2 cellular contexts compared by ENCODE assay signal in genomic region chr1:96355961-96356360, GRCh38.
TF ChIP-seq lines count a peak whose summit lies in the region.

No MANE protein-coding gene starts in this region.

TF ChIP-seq in H1, 55 proteins besides CTCF, POLR2A, EP300 and RAD21:
- TF ChIP-seq NRF1 (IDR thresholded peaks at IDR 0.05; ENCODE audit: low read depth, low read length): no peak
- TF ChIP-seq, protein P1, sequence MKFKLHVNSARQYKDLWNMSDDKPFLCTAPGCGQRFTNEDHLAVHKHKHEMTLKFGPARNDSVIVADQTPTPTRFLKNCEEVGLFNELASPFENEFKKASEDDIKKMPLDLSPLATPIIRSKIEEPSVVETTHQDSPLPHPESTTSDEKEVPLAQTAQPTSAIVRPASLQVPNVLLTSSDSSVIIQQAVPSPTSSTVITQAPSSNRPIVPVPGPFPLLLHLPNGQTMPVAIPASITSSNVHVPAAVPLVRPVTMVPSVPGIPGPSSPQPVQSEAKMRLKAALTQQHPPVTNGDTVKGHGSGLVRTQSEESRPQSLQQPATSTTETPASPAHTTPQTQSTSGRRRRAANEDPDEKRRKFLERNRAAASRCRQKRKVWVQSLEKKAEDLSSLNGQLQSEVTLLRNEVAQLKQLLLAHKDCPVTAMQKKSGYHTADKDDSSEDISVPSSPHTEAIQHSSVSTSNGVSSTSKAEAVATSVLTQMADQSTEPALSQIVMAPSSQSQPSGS (IDR thresholded peaks at IDR 0.05; ENCODE audit: low read length): no peak
- TF ChIP-seq, protein P2, sequence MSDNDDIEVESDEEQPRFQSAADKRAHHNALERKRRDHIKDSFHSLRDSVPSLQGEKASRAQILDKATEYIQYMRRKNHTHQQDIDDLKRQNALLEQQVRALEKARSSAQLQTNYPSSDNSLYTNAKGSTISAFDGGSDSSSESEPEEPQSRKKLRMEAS (IDR thresholded peaks at IDR 0.05): no peak
- no peak for TF ChIP-seq TBP (IDR thresholded peaks at IDR 0.05; ENCODE audit: low read depth, low read length)
- no peak for TF ChIP-seq POLR2AphosphoS5 (IDR thresholded peaks at IDR 0.05; ENCODE audit: low read depth, low read length)
- no peak for TF ChIP-seq SP2 (IDR thresholded peaks at IDR 0.05; ENCODE audit: low read length)
- no peak for TF ChIP-seq TAF7 (optimal IDR thresholded peaks at IDR 0.05; ENCODE audit: borderline replicate concordance, low read depth, low read length)
- no peak for TF ChIP-seq JUN (IDR thresholded peaks at IDR 0.05; ENCODE audit: low read depth, low read length)
- TF ChIP-seq, protein P3, sequence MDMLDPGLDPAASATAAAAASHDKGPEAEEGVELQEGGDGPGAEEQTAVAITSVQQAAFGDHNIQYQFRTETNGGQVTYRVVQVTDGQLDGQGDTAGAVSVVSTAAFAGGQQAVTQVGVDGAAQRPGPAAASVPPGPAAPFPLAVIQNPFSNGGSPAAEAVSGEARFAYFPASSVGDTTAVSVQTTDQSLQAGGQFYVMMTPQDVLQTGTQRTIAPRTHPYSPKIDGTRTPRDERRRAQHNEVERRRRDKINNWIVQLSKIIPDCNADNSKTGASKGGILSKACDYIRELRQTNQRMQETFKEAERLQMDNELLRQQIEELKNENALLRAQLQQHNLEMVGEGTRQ (IDR thresholded peaks at IDR 0.05; ENCODE audit: low read length): no peak
- TF ChIP-seq RFX5 (IDR thresholded peaks at IDR 0.05; ENCODE audit: borderline replicate concordance, low read depth, low read length): no peak
- TF ChIP-seq EZH2 (IDR thresholded peaks at IDR 0.05; ENCODE audit: low read depth, low read length, severe bottlenecking): no peak
- no peak for TF ChIP-seq RXRA (IDR thresholded peaks at IDR 0.05; ENCODE audit: insufficient read depth, low read depth, low read length)
- TF ChIP-seq KDM1A (IDR thresholded peaks at IDR 0.05; ENCODE audit: borderline replicate concordance, low read length): no peak
- TF ChIP-seq BRCA1 (IDR thresholded peaks at IDR 0.05; ENCODE audit: low read depth, low read length): no peak
- no peak for TF ChIP-seq CBX8 (IDR thresholded peaks at IDR 0.05; ENCODE audit: borderline replicate concordance, low read depth, low read length)
- TF ChIP-seq YY1 (IDR thresholded peaks at IDR 0.05; ENCODE audit: low read depth, low read length): no peak
- no peak for TF ChIP-seq TCF12 (IDR thresholded peaks at IDR 0.05; ENCODE audit: low read depth, low read length)
- TF ChIP-seq POU5F1 (IDR thresholded peaks at IDR 0.05; ENCODE audit: low read depth, low read length): no peak

TF ChIP-seq in SK-N-SH, 30 proteins besides CTCF, POLR2A, EP300 and RAD21:
- TF ChIP-seq JUND (IDR thresholded peaks at IDR 0.05) (no peak), TAF1 (IDR thresholded peaks at IDR 0.05; ENCODE audit: borderline replicate concordance, low read depth, low read length) (no peak), YY1 (IDR thresholded peaks at IDR 0.05; ENCODE audit: low read depth) (no peak), RCOR1 (IDR thresholded peaks at IDR 0.05; ENCODE audit: low read length) (no peak), NRF1 (IDR thresholded peaks at IDR 0.05; ENCODE audit: low read depth, low read length) (no peak), CHD2 (IDR thresholded peaks at IDR 0.05; ENCODE audit: low read length, partially characterized antibody) (no peak), FOXJ3 (CRISPR knock-in tag; IDR thresholded peaks at IDR 0.05) (no peak), MEF2A (IDR thresholded peaks at IDR 0.05; ENCODE audit: borderline replicate concordance, low read depth) (no peak), FOSL2 (IDR thresholded peaks at IDR 0.05; ENCODE audit: borderline replicate concordance, low read depth) (no peak), NFIC (IDR thresholded peaks at IDR 0.05; ENCODE audit: borderline replicate concordance) (no peak), USF1 (IDR thresholded peaks at IDR 0.05; ENCODE audit: borderline replicate concordance, low read depth) (no peak)
- TF ChIP-seq, protein P3 (IDR thresholded peaks at IDR 0.05; ENCODE audit: borderline replicate concordance, low read depth, low read length): no peak
- TF ChIP-seq, protein P2 (IDR thresholded peaks at IDR 0.05; ENCODE audit: low read depth): no peak
- TF ChIP-seq, protein P4, sequence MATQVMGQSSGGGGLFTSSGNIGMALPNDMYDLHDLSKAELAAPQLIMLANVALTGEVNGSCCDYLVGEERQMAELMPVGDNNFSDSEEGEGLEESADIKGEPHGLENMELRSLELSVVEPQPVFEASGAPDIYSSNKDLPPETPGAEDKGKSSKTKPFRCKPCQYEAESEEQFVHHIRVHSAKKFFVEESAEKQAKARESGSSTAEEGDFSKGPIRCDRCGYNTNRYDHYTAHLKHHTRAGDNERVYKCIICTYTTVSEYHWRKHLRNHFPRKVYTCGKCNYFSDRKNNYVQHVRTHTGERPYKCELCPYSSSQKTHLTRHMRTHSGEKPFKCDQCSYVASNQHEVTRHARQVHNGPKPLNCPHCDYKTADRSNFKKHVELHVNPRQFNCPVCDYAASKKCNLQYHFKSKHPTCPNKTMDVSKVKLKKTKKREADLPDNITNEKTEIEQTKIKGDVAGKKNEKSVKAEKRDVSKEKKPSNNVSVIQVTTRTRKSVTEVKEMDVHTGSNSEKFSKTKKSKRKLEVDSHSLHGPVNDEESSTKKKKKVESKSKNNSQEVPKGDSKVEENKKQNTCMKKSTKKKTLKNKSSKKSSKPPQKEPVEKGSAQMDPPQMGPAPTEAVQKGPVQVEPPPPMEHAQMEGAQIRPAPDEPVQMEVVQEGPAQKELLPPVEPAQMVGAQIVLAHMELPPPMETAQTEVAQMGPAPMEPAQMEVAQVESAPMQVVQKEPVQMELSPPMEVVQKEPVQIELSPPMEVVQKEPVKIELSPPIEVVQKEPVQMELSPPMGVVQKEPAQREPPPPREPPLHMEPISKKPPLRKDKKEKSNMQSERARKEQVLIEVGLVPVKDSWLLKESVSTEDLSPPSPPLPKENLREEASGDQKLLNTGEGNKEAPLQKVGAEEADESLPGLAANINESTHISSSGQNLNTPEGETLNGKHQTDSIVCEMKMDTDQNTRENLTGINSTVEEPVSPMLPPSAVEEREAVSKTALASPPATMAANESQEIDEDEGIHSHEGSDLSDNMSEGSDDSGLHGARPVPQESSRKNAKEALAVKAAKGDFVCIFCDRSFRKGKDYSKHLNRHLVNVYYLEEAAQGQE (IDR thresholded peaks at IDR 0.05; ENCODE audit: low read depth, low read length): no peak
- TF ChIP-seq, protein P5, sequence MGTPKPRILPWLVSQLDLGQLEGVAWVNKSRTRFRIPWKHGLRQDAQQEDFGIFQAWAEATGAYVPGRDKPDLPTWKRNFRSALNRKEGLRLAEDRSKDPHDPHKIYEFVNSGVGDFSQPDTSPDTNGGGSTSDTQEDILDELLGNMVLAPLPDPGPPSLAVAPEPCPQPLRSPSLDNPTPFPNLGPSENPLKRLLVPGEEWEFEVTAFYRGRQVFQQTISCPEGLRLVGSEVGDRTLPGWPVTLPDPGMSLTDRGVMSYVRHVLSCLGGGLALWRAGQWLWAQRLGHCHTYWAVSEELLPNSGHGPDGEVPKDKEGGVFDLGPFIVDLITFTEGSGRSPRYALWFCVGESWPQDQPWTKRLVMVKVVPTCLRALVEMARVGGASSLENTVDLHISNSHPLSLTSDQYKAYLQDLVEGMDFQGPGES (IDR thresholded peaks at IDR 0.05; ENCODE audit: low read depth, low read length): no peak
